ENCODE assay signal across 20 cellular contexts in genomic region chr1:243639027-243639658, GRCh38.
DNase-seq lines count a peak whose midpoint lies in the region; ATAC-seq, FAIRE-seq and TF ChIP-seq lines count a peak whose summit lies in the region.
"Had no signal": no experiment of that assay in that cellular context is flagged by ENCODE, and none has a peak within 500 bp of the region (broad histone marks: within the 10 kb centered on the region; RNA-seq: fewer than 3 reads in every experiment).

No MANE protein-coding gene starts in this region.

- H3K27ac ChIP-seq in KMS-11 (no peak overlapping the region), coronary artery (no peak overlapping the region)
- H3K27ac ChIP-seq: BLaER1, GM23248 had no signal

- peak; percentile 73 for FAIRE-seq in D721Med (lab: Jason Lieb, UNC)
- FAIRE-seq: GM12878, GM19239 had no signal

- H3K79me2 ChIP-seq in KMS-11 (ENCODE audit: insufficient read depth, low read depth): no peaks in the 10 kb centered on the region

- no peak overlapping the region for H3K27ac Mint-ChIP-seq in activated T-helper 17 cell treated with anti-CD3 and anti-CD28 coated beads, Interleukin-2, amount 50 U/mL, for 72 hours
- peak overlapping the region; percentile 72 to 81 for H3K27ac Mint-ChIP-seq in natural killer cell treated with Interleukin-12 subunit alpha and Interleukin-12 subunit beta and Interleukin-15 and Interleukin-18, amount 100 ng/mL, for 72 hours

- H3K4me1 Mint-ChIP-seq in activated T-helper 17 cell treated with anti-CD3 and anti-CD28 coated beads, Interleukin-2, amount 50 U/mL, for 72 hours: no peaks in the 10 kb centered on the region
- peaks cover 14 to 19% of the 10 kb centered on the region in 2 donors for H3K4me1 Mint-ChIP-seq in natural killer cell treated with Interleukin-12 subunit alpha and Interleukin-12 subunit beta and Interleukin-15 and Interleukin-18, amount 100 ng/mL, for 72 hours (ENCODE audit: low read depth in 2 of 2)

- no peaks in the 10 kb centered on the region for H3K27me3 Mint-ChIP-seq in activated T-helper 17 cell treated with anti-CD3 and anti-CD28 coated beads, Interleukin-2, amount 50 U/mL, for 72 hours
- H3K27me3 Mint-ChIP-seq in natural killer cell treated with Interleukin-12 subunit alpha and Interleukin-12 subunit beta and Interleukin-15 and Interleukin-18, amount 100 ng/mL, for 72 hours: no peaks in the 10 kb centered on the region

- H4K20me1 ChIP-seq in KMS-11 (ENCODE audit: insufficient read depth): no peaks in the 10 kb centered on the region
- H4K20me1 ChIP-seq: BLaER1 had no signal

- H3K4me1 ChIP-seq in KMS-11 (ENCODE audit: low read depth, poor library complexity, severe bottlenecking): peaks cover 30% of the 10 kb centered on the region
- H3K4me1 ChIP-seq: BLaER1 had no signal

- no peak overlapping the region for H3K9ac ChIP-seq in KMS-11
- H3K9ac ChIP-seq: BLaER1, GM23248 had no signal

- H3K27me3 ChIP-seq in KMS-11 (ENCODE audit: insufficient read depth, low read depth): no peaks in the 10 kb centered on the region
- H3K27me3 ChIP-seq: BLaER1 had no signal

- H2AFZ ChIP-seq in KMS-11 (ENCODE audit: low read depth): no peak overlapping the region
- H2AFZ ChIP-seq: GM23248 had no signal

- H3K4me3 ChIP-seq in KMS-11 (IDR thresholded peaks at IDR 0.05; ENCODE audit: insufficient read depth, low read depth, low read length) (no peak overlapping the region), coronary artery (no peak overlapping the region)
- H3K4me3 ChIP-seq: BLaER1, GM12878, GM23248 had no signal

- H3K36me3 Mint-ChIP-seq in activated T-helper 17 cell treated with anti-CD3 and anti-CD28 coated beads, Interleukin-2, amount 50 U/mL, for 72 hours (ENCODE audit: low read depth): peaks cover 56% of the 10 kb centered on the region
- no peaks in the 10 kb centered on the region for H3K36me3 Mint-ChIP-seq in natural killer cell treated with Interleukin-12 subunit alpha and Interleukin-12 subunit beta and Interleukin-15 and Interleukin-18, amount 100 ng/mL, for 72 hours

- no peak overlapping the region for H3K4me3 Mint-ChIP-seq in activated T-helper 17 cell treated with anti-CD3 and anti-CD28 coated beads, Interleukin-2, amount 50 U/mL, for 72 hours
- peak overlapping the region; percentile 43 for H3K4me3 Mint-ChIP-seq in natural killer cell treated with Interleukin-12 subunit alpha and Interleukin-12 subunit beta and Interleukin-15 and Interleukin-18, amount 100 ng/mL, for 72 hours
- H3K4me3 Mint-ChIP-seq: CD8-positive, alpha-beta T cell had no signal

- no peaks in the 10 kb centered on the region for H3K36me3 ChIP-seq in KMS-11 (ENCODE audit: insufficient read depth)

- peak; percentile 55 for ATAC-seq in activated T-helper 17 cell treated with anti-CD3 and anti-CD28 coated beads, Interleukin-2, amount 50 U/mL, for 72 hours (replicated peaks)
- ATAC-seq in natural killer cell treated with Interleukin-12 subunit alpha and Interleukin-12 subunit beta and Interleukin-15 and Interleukin-18, amount 100 ng/mL, for 72 hours: peak in 1 of 2 donors; percentile 57
- ATAC-seq in GM18520 (IDR thresholded peaks at IDR 0.05; ENCODE audit: unreplicated experiment) (no peak), HG03469 (IDR thresholded peaks at IDR 0.05; ENCODE audit: unreplicated experiment) (no peak)
- ATAC-seq: CD8-positive, alpha-beta T cell; GM12878; HCT116 had no signal

- DNase-seq in D721Med (ENCODE audit: insufficient read length, low spot score) (no peak), coronary artery (ENCODE audit: low spot score) (no peak)
- no peak for DNase-seq in natural killer cell treated with Interleukin-12 subunit alpha and Interleukin-12 subunit beta and Interleukin-15 and Interleukin-18, amount 100 ng/mL, for 72 hours (ENCODE audit: low spot score)
- DNase-seq: 8988T; Calu3; CD8-positive, alpha-beta T cell; DMS 273 treated with DMSO at 0.1 percent for 48 hours; DMS53; DND-41; EL; GM23248; H7 had no signal

- TF ChIP-seq CTCF in D721Med (IDR thresholded peaks at IDR 0.05; ENCODE audit: insufficient read depth, missing control alignments): no peak
- no peak for TF ChIP-seq CTCF in KMS-11 (conservative IDR thresholded peaks at IDR 0.05; ENCODE audit: low read depth, low read length)
- TF ChIP-seq CTCF in coronary artery (IDR thresholded peaks at IDR 0.05): no peak

- H3K9me3 Mint-ChIP-seq in activated T-helper 17 cell treated with anti-CD3 and anti-CD28 coated beads, Interleukin-2, amount 50 U/mL, for 72 hours: peaks cover 5% of the 10 kb centered on the region
- H3K9me3 Mint-ChIP-seq in natural killer cell treated with Interleukin-12 subunit alpha and Interleukin-12 subunit beta and Interleukin-15 and Interleukin-18, amount 100 ng/mL, for 72 hours: no peaks in the 10 kb centered on the region

- peak overlapping the region; percentile 97 for H3K4me2 ChIP-seq in KMS-11
- H3K4me2 ChIP-seq: BLaER1 had no signal
